11 cellular contexts compared by ENCODE assay signal in the genomic region with DNA sequence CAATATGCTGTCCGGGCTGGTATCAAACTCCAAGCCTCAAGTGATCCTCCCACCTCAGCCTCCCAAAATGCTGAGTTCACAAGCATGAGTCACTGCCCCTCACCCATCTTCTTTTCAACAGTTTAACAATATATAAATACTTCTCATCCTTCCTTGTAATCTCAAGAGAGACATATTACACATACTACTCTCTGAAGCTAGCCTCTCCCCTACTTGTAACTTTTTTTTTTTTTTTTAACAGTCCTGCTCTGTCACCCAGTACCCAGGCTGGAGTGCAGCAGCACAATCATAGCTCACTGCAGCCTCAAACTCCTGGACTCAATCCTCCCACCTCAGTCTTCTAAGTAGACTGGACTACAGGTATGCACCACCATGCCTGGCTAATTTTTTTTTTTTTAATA. TPM values are rescaled to one million over a fixed set of nuclear protein-coding genes. Genes with fewer than 3 reads are reported as not detected.
A peak's percentile ranks its signal among the peaks of the same experiment; 100 is the strongest.
DNase-seq lines count a peak whose midpoint lies in the region; TF ChIP-seq lines count a peak whose summit lies in the region.
"Had no signal": no experiment of that assay in that cellular context is flagged by ENCODE, and none has a peak within 500 bp of the region (broad histone marks: within the 10 kb centered on the region; RNA-seq: fewer than 3 reads in every experiment).

No MANE protein-coding gene starts in this region.

- TF ChIP-seq CTCF in MCF 10A (IDR thresholded peaks at IDR 0.05; ENCODE audit: unreplicated experiment) (no peak), breast epithelium (IDR thresholded peaks at IDR 0.05) (no peak), PC-9 (conservative IDR thresholded peaks at IDR 0.05) (no peak)

- H3K9ac ChIP-seq in subcutaneous abdominal adipose tissue (ENCODE audit: low read length in 5 of 5), result peak overlapping the region in 1 of 5 donors; percentile 45

- no peaks in the 10 kb centered on the region for H3K27me3 Mint-ChIP-seq in MCF 10A (ENCODE audit: insufficient read depth, unreplicated experiment)

- POLR2A ChIA-PET in MCF 10A (lab: Yijun Ruan, JAX) (interaction anchor here (0.6 to 1.6 kb wide), 3 partner anchors 9 to 144 kb away, joined by 3 to 7 read pairs (median 5); a partner anchor contains a TSS), PC-9 (lab: Charles Lee; ENCODE audit: unreplicated experiment) (no interaction called here)

- H3K27ac ChIP-seq in breast epithelium (no peak overlapping the region), PC-9 (peak overlapping the region; percentile 64), subcutaneous abdominal adipose tissue (ENCODE audit: low read depth, low read length) (peak overlapping the region; percentile 93)

- H3K4me3 Mint-ChIP-seq in MCF 10A (ENCODE audit: unreplicated experiment), result no peak overlapping the region

- peaks cover 38% of the 10 kb centered on the region for H3K4me1 Mint-ChIP-seq in MCF 10A (ENCODE audit: insufficient read depth, unreplicated experiment)

- H3K36me3 Mint-ChIP-seq in MCF 10A (ENCODE audit: insufficient read depth, unreplicated experiment), result peaks cover 32% of the 10 kb centered on the region

- peak overlapping the region; percentile 36 for H3K4me2 ChIP-seq in PC-9

- no TSS peak for BruUV-seq in MCF 10A (replicated peaks; lab: Mats Ljungman, UMichigan)
- BruUV-seq in PC-9 (replicated peaks; lab: Mats Ljungman, UMichigan), result no TSS peak

- H3K27ac Mint-ChIP-seq in MCF 10A (ENCODE audit: low read depth, unreplicated experiment), result peak overlapping the region; percentile 55

- no peak for TF ChIP-seq POLR2A in breast epithelium (IDR thresholded peaks at IDR 0.05)

- no peaks in the 10 kb centered on the region for H3K9me3 Mint-ChIP-seq in MCF 10A (ENCODE audit: unreplicated experiment)
- H3K9me3 Mint-ChIP-seq: CD8-positive, alpha-beta memory T cell had no signal

- peaks cover 60% of the 10 kb centered on the region for H4K20me1 ChIP-seq in PC-9 (ENCODE audit: insufficient read depth)

- H3K4me1 ChIP-seq in breast epithelium, result no peaks in the 10 kb centered on the region
- H3K4me1 ChIP-seq in PC-9 (replicated peaks; ENCODE audit: insufficient read depth), result peaks cover 50% of the 10 kb centered on the region
- H3K4me1 ChIP-seq in subcutaneous abdominal adipose tissue (ENCODE audit: control insufficient read depth in 5 of 5, insufficient read depth in 5 of 5, low read length in 5 of 5), result peaks cover 4 to 59% (median 46%) of the 10 kb centered on the region in 5 donors

- intact Hi-C loops in MCF 10A (cut with micrococcal nuclease), result no loop called here
- intact Hi-C loops in breast epithelium (cut with DNase I; ENCODE audit: low total_unique reads), result no loop called here
- intact Hi-C loops in PC-9 (cut with micrococcal nuclease; ENCODE audit: unreplicated experiment), result no loop called here

- H3K4me3 ChIP-seq in breast epithelium (no peak overlapping the region), PC-9 (no peak overlapping the region), subcutaneous abdominal adipose tissue (ENCODE audit: low read depth in 1 of 5, low read length in 5 of 5) (no peak overlapping the region)

- H3K27me3 ChIP-seq in breast epithelium (no peaks in the 10 kb centered on the region), PC-9 (ENCODE audit: insufficient read depth, low read depth) (no peaks in the 10 kb centered on the region), subcutaneous abdominal adipose tissue (ENCODE audit: control insufficient read depth in 5 of 5, insufficient read depth in 4 of 5, low read length in 5 of 5) (no peaks in the 10 kb centered on the region)

- H3F3A ChIP-seq in PC-9 (ENCODE audit: insufficient read depth, low read depth), result peaks cover 8% of the 10 kb centered on the region

- CTCF ChIA-PET in MCF 10A (lab: Yijun Ruan, JAX) (interaction anchor here (0.6 kb wide), 2 partner anchors 214 to 375 kb away, joined by 3 to 6 read pairs; no protein-coding TSS in a partner anchor), PC-9 (lab: Charles Lee) (interaction anchor here (0.6 kb wide), 1 partner anchor 90 kb away, joined by 3 read pairs; no protein-coding TSS in a partner anchor)

- H3K79me2 ChIP-seq in PC-9 (ENCODE audit: low read depth), result peaks cover 93% of the 10 kb centered on the region

- H2AFZ ChIP-seq in PC-9, result no peak overlapping the region

- no peaks in the 10 kb centered on the region for H3K9me2 ChIP-seq in PC-9 (ENCODE audit: insufficient read depth)

- H3K36me3 ChIP-seq in breast epithelium, result no peaks in the 10 kb centered on the region
- H3K36me3 ChIP-seq in PC-9 (ENCODE audit: low read depth), result peaks cover 16% of the 10 kb centered on the region
- no peaks in the 10 kb centered on the region for H3K36me3 ChIP-seq in subcutaneous abdominal adipose tissue (ENCODE audit: control insufficient read depth in 5 of 5, insufficient read depth in 5 of 5, low read length in 5 of 5)

- H3K9me3 ChIP-seq in breast epithelium, result no peaks in the 10 kb centered on the region
- no peaks in the 10 kb centered on the region for H3K9me3 ChIP-seq in PC-9 (ENCODE audit: insufficient read depth, low read depth)
- H3K9me3 ChIP-seq in subcutaneous abdominal adipose tissue (ENCODE audit: control insufficient read depth in 5 of 5, low read length in 5 of 5), result no peaks in the 10 kb centered on the region

- DNase-seq in MCF 10A (ENCODE audit: unreplicated experiment) (peak; percentile 23), breast epithelium (ENCODE audit: low spot score in 2 of 2) (no peak), PC-9 (peak; percentile 14 to 74), fibroblast of gingiva (ENCODE audit: low read depth) (peak; percentile 58), glomerular visceral epithelial cell (ENCODE audit: extremely low spot score) (no peak), NCI-H1694 (lab: John Stamatoyannopoulos, UW) (no peak), NCI-H2196 (lab: John Stamatoyannopoulos, UW; ENCODE audit: unreplicated experiment) (no peak)
- DNase-seq: activated gamma-delta T cell treated with Interleukin-2 at 50 U/mL for 16 hours; CD8-positive, alpha-beta memory T cell; NCI-H345 had no signal

RNA-seq across cellular contexts. Expression of a gene that starts 5.7 kb away (rescaled TPM):
- total RNA-seq in MCF 10A (2022), result 176 and 230 TPM in 2 replicates
- 10 to 100 TPM; 26.7 to 46.0 (median 45.2) TPM for total RNA-seq in breast epithelium
- 58.3 and 60.2 TPM in 2 replicates for total RNA-seq in PC-9 (2021)

RNA-seq across cellular contexts. Expression of a gene that starts 55.9 kb away (rescaled TPM):
- total RNA-seq in MCF 10A (2022) (29.5 and 32.3 TPM in 2 replicates), breast epithelium (10 to 100 TPM; 46.1 to 69.9 (median 49.8) TPM), PC-9 (2021) (29.3 and 35.1 TPM in 2 replicates)

Comparison
In these comparisons a context has a peak if more than half of its experiments do, and no peak if none do; other contexts are left out.
1. DNase-seq: peak in MCF 10A (single experiment), PC-9 (2 of 2) and fibroblast of gingiva (single experiment); none in breast epithelium (0 of 2), glomerular visceral epithelial cell (single experiment), NCI-H1694 (single experiment) and NCI-H2196 (single experiment).
2. H3K27ac ChIP-seq: peak in PC-9 (single experiment) and subcutaneous abdominal adipose tissue (single experiment); none in breast epithelium (0 of 2).